Comparison of ENCODE assay signal across 8 cellular contexts in the genomic region with DNA sequence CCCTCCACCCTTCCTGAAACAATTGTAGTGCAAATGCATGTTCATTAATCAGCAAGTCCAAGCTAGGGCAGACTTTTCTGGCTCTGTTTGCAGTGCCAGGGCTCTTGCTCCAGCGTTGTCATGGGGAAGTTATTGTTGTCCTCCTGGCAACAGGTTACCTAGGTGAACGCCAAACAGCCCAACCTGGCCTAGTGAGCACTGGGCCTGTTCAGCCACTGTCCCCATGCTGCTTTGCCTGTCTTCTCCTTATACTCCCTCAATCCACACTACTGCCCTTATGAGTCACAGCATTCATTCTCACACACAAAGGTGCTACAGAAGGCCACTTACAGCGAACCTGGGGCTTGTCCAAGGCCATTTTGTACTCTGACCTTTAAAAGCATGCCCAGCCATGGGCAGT. TPM values are rescaled to one million over a fixed set of nuclear protein-coding genes. Genes with fewer than 3 reads are reported as not detected.
DNase-seq lines count a peak whose midpoint lies in the region; ATAC-seq, FAIRE-seq and TF ChIP-seq lines count a peak whose summit lies in the region.

No MANE protein-coding gene starts in this region.

- no peak overlapping the region for H3K27ac Mint-ChIP-seq in GM23338
- H3K27ac Mint-ChIP-seq in activated naive CD4-positive, alpha-beta T cell treated with anti-CD3 and anti-CD28 coated beads, Interleukin-2, amount 50 U/mL, for 72 hours, result no peak overlapping the region

- no peaks in the 10 kb centered on the region for H3K9me3 ChIP-seq in PC-3 (ENCODE audit: low read length)

- peaks cover 2% of the 10 kb centered on the region; the same call in 2 of the 3 replicates for H3K9me3 Mint-ChIP-seq in GM23338
- H3K9me3 Mint-ChIP-seq in activated naive CD4-positive, alpha-beta T cell treated with anti-CD3 and anti-CD28 coated beads, Interleukin-2, amount 50 U/mL, for 72 hours, result no peaks in the 10 kb centered on the region

- H3K9me2 ChIP-seq in GM23338 (ENCODE audit: insufficient read depth) (no peaks in the 10 kb centered on the region), PC-3 (replicated peaks; ENCODE audit: low read length) (no peaks in the 10 kb centered on the region)

- CTCF ChIA-PET in PC-3 (lab: Charles Lee), result no interaction called here

- H3K4me1 Mint-ChIP-seq in GM23338, result peaks cover 8% of the 10 kb centered on the region; the same call in 2 of the 3 replicates

- H3K4me3 Mint-ChIP-seq in GM23338, result no peak overlapping the region

- H4K20me1 ChIP-seq in GM23338 (replicated peaks; ENCODE audit: insufficient read depth), result no peaks in the 10 kb centered on the region
- H4K20me1 ChIP-seq in PC-3 (ENCODE audit: low read length), result no peaks in the 10 kb centered on the region

- TF ChIP-seq CTCF in GM23338 (conservative IDR thresholded peaks at IDR 0.05; ENCODE audit: low read depth in 2 of 2) (no peak), PC-3 (conservative IDR thresholded peaks at IDR 0.05; ENCODE audit: low read depth, low read length) (no peak), omental fat pad (IDR thresholded peaks at IDR 0.05) (no peak)

- H3K79me2 ChIP-seq in GM23338 (replicated peaks; ENCODE audit: insufficient read depth) (no peaks in the 10 kb centered on the region), PC-3 (ENCODE audit: low read length) (no peaks in the 10 kb centered on the region)

- no peak for FAIRE-seq in frontal cortex (lab: Jason Lieb, UNC)

- peaks cover 2% of the 10 kb centered on the region for H3K27me3 Mint-ChIP-seq in GM23338 (ENCODE audit: insufficient read depth, low read depth, poor library complexity)

- no peak overlapping the region for H3K4me3 ChIP-seq in GM23338
- no peak overlapping the region for H3K4me3 ChIP-seq in PC-3 (ENCODE audit: low read length)

- POLR2A ChIA-PET in PC-3 (lab: Charles Lee; ENCODE audit: unreplicated experiment), result no interaction called here

- ATAC-seq in GM23338 (peak; percentile 78), PC-3 (peak; percentile 61), omental fat pad (ENCODE audit: low FRiP score) (peak; percentile 48), GM21515 (IDR thresholded peaks at IDR 0.05; ENCODE audit: unreplicated experiment) (no peak), HG03432 (IDR thresholded peaks at IDR 0.05; ENCODE audit: unreplicated experiment) (no peak)
- no peak for ATAC-seq in activated naive CD4-positive, alpha-beta T cell treated with anti-CD3 and anti-CD28 coated beads, Interleukin-2, amount 50 U/mL, for 72 hours

- no peak overlapping the region for H3K9ac ChIP-seq in PC-3 (ENCODE audit: low read length)

- H3K36me3 ChIP-seq in GM23338 (ENCODE audit: insufficient read depth), result no peaks in the 10 kb centered on the region
- no peaks in the 10 kb centered on the region for H3K36me3 ChIP-seq in PC-3 (ENCODE audit: low read depth, low read length)

- H3K27ac ChIP-seq in GM23338 (ENCODE audit: low read depth) (no peak overlapping the region), PC-3 (ENCODE audit: low read length) (peak overlapping the region; percentile 30)

- H3K4me1 ChIP-seq in GM23338 (ENCODE audit: insufficient read depth) (0 out of 2 replicates have a peak, but pooled peaks cover 7% of the 10 kb centered on the region), PC-3 (ENCODE audit: insufficient read depth, low read length) (peaks cover 5% of the 10 kb centered on the region; the same call in 1 of the 2 replicates)

- peaks cover 2% of the 10 kb centered on the region; the same call in 2 of the 3 replicates for H3K36me3 Mint-ChIP-seq in GM23338 (ENCODE audit: low read depth)
- no peaks in the 10 kb centered on the region for H3K36me3 Mint-ChIP-seq in activated naive CD4-positive, alpha-beta T cell treated with anti-CD3 and anti-CD28 coated beads, Interleukin-2, amount 50 U/mL, for 72 hours

- DNase-seq in GM23338 (ENCODE audit: low spot score) (peak; percentile 71), PC-3 (peak; percentile 58), frontal cortex (ENCODE audit: low spot score in 2 of 2) (peak; percentile 10 to 27), omental fat pad (ENCODE audit: low spot score) (no peak), GM19238 (ENCODE audit: insufficient read length, low spot score) (no peak)
- DNase-seq in activated naive CD4-positive, alpha-beta T cell treated with anti-CD3 and anti-CD28 coated beads, Interleukin-2, amount 50 U/mL, for 72 hours (ENCODE audit: low spot score in 2 of 2), result no peak

- H2AFZ ChIP-seq in GM23338, result no peak overlapping the region; the same call in 1 of the 2 replicates
- H2AFZ ChIP-seq in PC-3 (ENCODE audit: low read length), result no peak overlapping the region

- H3F3A ChIP-seq in GM23338 (replicated peaks; ENCODE audit: low read depth) (no peaks in the 10 kb centered on the region), PC-3 (ENCODE audit: low read length, unreplicated experiment) (no peaks in the 10 kb centered on the region)

- no TSS peak for BruUV-seq in PC-3 (replicated peaks; lab: Mats Ljungman, UMichigan)

- intact Hi-C loops in PC-3 (cut with micrococcal nuclease), result no loop called here

- H3K27me3 ChIP-seq in GM23338 (ENCODE audit: insufficient read depth) (no peaks in the 10 kb centered on the region), PC-3 (ENCODE audit: low read length) (no peaks in the 10 kb centered on the region)

- H3K4me2 ChIP-seq in GM23338, result no peak overlapping the region; the same call in 1 of the 2 replicates
- no peak overlapping the region for H3K4me2 ChIP-seq in PC-3 (ENCODE audit: low read length)

TF ChIP-seq in GM23338, 12 proteins besides CTCF, POLR2A, EP300 and RAD21 (continues in another document):
- TF ChIP-seq POLR2AphosphoS5 (IDR thresholded peaks at IDR 0.05; ENCODE audit: low read depth) (no peak), ZNF114 (CRISPR knock-in tag; IDR thresholded peaks at IDR 0.05) (no peak), JUNB (IDR thresholded peaks at IDR 0.05; ENCODE audit: unreplicated experiment) (no peak), EZH2phosphoT487 (IDR thresholded peaks at IDR 0.05; ENCODE audit: unreplicated experiment) (no peak), ZNF331 (CRISPR knock-in tag; IDR thresholded peaks at IDR 0.05; ENCODE audit: low read depth) (no peak), NANOG (IDR thresholded peaks at IDR 0.05; ENCODE audit: borderline replicate concordance) (no peak), EZH2 (IDR thresholded peaks at IDR 0.05; ENCODE audit: low read depth, unreplicated experiment) (no peak), CREB1 (CRISPR knock-in tag; IDR thresholded peaks at IDR 0.05; ENCODE audit: low read depth) (no peak)
- TF ChIP-seq, protein P1, sequence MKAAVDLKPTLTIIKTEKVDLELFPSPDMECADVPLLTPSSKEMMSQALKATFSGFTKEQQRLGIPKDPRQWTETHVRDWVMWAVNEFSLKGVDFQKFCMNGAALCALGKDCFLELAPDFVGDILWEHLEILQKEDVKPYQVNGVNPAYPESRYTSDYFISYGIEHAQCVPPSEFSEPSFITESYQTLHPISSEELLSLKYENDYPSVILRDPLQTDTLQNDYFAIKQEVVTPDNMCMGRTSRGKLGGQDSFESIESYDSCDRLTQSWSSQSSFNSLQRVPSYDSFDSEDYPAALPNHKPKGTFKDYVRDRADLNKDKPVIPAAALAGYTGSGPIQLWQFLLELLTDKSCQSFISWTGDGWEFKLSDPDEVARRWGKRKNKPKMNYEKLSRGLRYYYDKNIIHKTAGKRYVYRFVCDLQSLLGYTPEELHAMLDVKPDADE (IDR thresholded peaks at IDR 0.05), result no peak
- TF ChIP-seq, protein P2, sequence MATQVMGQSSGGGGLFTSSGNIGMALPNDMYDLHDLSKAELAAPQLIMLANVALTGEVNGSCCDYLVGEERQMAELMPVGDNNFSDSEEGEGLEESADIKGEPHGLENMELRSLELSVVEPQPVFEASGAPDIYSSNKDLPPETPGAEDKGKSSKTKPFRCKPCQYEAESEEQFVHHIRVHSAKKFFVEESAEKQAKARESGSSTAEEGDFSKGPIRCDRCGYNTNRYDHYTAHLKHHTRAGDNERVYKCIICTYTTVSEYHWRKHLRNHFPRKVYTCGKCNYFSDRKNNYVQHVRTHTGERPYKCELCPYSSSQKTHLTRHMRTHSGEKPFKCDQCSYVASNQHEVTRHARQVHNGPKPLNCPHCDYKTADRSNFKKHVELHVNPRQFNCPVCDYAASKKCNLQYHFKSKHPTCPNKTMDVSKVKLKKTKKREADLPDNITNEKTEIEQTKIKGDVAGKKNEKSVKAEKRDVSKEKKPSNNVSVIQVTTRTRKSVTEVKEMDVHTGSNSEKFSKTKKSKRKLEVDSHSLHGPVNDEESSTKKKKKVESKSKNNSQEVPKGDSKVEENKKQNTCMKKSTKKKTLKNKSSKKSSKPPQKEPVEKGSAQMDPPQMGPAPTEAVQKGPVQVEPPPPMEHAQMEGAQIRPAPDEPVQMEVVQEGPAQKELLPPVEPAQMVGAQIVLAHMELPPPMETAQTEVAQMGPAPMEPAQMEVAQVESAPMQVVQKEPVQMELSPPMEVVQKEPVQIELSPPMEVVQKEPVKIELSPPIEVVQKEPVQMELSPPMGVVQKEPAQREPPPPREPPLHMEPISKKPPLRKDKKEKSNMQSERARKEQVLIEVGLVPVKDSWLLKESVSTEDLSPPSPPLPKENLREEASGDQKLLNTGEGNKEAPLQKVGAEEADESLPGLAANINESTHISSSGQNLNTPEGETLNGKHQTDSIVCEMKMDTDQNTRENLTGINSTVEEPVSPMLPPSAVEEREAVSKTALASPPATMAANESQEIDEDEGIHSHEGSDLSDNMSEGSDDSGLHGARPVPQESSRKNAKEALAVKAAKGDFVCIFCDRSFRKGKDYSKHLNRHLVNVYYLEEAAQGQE (IDR thresholded peaks at IDR 0.05; ENCODE audit: unreplicated experiment), result no peak

RNA-seq across cellular contexts. Expression of a gene that starts 34.6 kb away (rescaled TPM):
- 0.16 and 0.52 TPM in 2 replicates for total RNA-seq in GM23338 (2014; rRNA removed; shearing (Covaris generic))
- polyA plus RNA-seq in GM23338 (2016; fragmentation: Nextera tagmentation; extraction: Ambion mirVana), result 0.14 and 0.39 TPM in 2 replicates
- 9.0 and 17.0 TPM in 2 replicates for total RNA-seq in PC-3 (2014; rRNA removed)
- total RNA-seq in frontal cortex, result 145 TPM
- 10 to 100 TPM; 26.9 to 90.8 (median 44.9) TPM for total RNA-seq in omental fat pad
- total RNA-seq in activated naive CD4-positive, alpha-beta T cell treated with anti-CD3 and anti-CD28 coated beads, Interleukin-2, amount 50 U/mL, for 72 hours, result 1 to 10 TPM; 2.2 to 6.4 TPM

Comparison
In these comparisons a context has a peak if more than half of its experiments do, and no peak if none do; other contexts are left out.
1. ATAC-seq: peak in GM23338 (single experiment), PC-3 (single experiment) and omental fat pad (single experiment); none in GM21515 (single experiment), activated naive CD4-positive, alpha-beta T cell treated with anti-CD3 and anti-CD28 coated beads, Interleukin-2, amount 50 U/mL, for 72 hours (0 of 2) and HG03432 (single experiment).
2. DNase-seq: peak in GM23338 (single experiment), PC-3 (single experiment) and frontal cortex (2 of 2); none in omental fat pad (single experiment), GM19238 (single experiment) and activated naive CD4-positive, alpha-beta T cell treated with anti-CD3 and anti-CD28 coated beads, Interleukin-2, amount 50 U/mL, for 72 hours (0 of 2).